In the genomic region with DNA sequence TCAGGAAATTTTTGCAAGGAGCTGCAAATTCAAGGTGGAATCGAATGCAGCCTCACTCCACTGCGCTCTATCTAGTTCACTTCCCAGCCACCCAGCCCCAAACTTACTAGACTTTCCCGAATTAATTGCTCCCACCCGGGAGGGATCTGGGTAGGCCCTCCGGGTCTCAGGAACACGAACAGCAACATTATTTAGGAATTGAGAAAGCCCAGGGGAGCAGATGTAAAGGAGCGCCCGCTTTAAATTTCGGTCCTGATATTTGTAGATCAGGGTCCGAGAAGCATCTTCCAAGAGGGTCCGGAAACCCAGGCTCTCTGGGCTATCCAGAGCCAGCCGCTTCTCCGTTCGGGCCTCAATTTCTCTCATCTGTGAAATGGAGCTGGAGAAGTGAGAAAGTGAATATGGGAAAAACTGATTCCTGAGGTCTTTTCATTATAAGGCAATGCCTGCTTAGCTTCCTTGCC, we compare ENCODE assay signal across 9 cellular contexts. TPM values are rescaled to one million over a fixed set of nuclear protein-coding genes. Genes with fewer than 3 reads are reported as not detected.
DNase-seq lines count a peak whose midpoint lies in the region; ATAC-seq and TF ChIP-seq lines count a peak whose summit lies in the region.
"Had no signal": no experiment of that assay in that cellular context is flagged by ENCODE, and none has a peak within 500 bp of the region (broad histone marks: within the 10 kb centered on the region; RNA-seq: fewer than 3 reads in every experiment).

No MANE protein-coding gene starts in this region.

- DNase-seq in fibroblast of lung (ENCODE audit: low read depth in 2 of 2) (no peak), sciatic nerve (ENCODE audit: low spot score) (no peak), MV-4-11 (lab: John Stamatoyannopoulos, UW) (no peak), NCI-H2227 treated with DMSO at 0.1 percent for 48 hours (lab: John Stamatoyannopoulos, UW) (no peak), T-helper 9 cell (no peak)

- no peak overlapping the region for H2AFZ ChIP-seq in fibroblast of lung (ENCODE audit: low read length)

- H3K4me3 ChIP-seq in fibroblast of lung (replicated peaks in 1 of 4; ENCODE audit: control extremely low read depth in 1 of 4, insufficient read depth in 1 of 4, low read depth in 3 of 4, low read length in 4 of 4): peak overlapping the region; percentile 79 to 98 (median 87)

- H3K27ac ChIP-seq in fibroblast of lung (ENCODE audit: insufficient read depth, low read length): peak overlapping the region; percentile 98

- H3K36me3 ChIP-seq in fibroblast of lung (ENCODE audit: control insufficient read depth, insufficient read depth, low read length): no peaks in the 10 kb centered on the region

- intact Hi-C loops in sciatic nerve (cut with DNase I): no loop called here

- H4K20me1 ChIP-seq in fibroblast of lung (ENCODE audit: control insufficient read depth, extremely low read depth, insufficient read depth, low read length): no peaks in the 10 kb centered on the region

- 0 out of 2 replicates have a peak, but pooled peaks have one; percentile 2 for TF ChIP-seq POLR2A in Raji (IDR thresholded peaks at IDR 0.05; ENCODE audit: insufficient read depth, low read depth, low read length)

- peaks cover 21% of the 10 kb centered on the region for H3K4me1 ChIP-seq in fibroblast of lung (ENCODE audit: control insufficient read depth, extremely low read depth, insufficient read depth, low read length)

- H3K4me2 ChIP-seq in fibroblast of lung (ENCODE audit: extremely low read depth, insufficient read depth, low read length): peak overlapping the region; percentile 82

- peaks cover 20% of the 10 kb centered on the region for H3K79me2 ChIP-seq in fibroblast of lung (ENCODE audit: control insufficient read depth, insufficient read depth, low read length)

- no peaks in the 10 kb centered on the region for H3K9me3 ChIP-seq in fibroblast of lung (ENCODE audit: control insufficient read depth, insufficient read depth, low read depth, low read length)

- H3K9ac ChIP-seq in fibroblast of lung (ENCODE audit: insufficient read depth, low read length): peak overlapping the region; percentile 98

- no peaks in the 10 kb centered on the region for H3K27me3 ChIP-seq in fibroblast of lung (ENCODE audit: control insufficient read depth, insufficient read depth, low read length)

- peak; percentile 7 for ATAC-seq in GM18907 (IDR thresholded peaks at IDR 0.05; ENCODE audit: unreplicated experiment)
- ATAC-seq in sciatic nerve: peak; percentile 3
- no peak for ATAC-seq in GM21515 (IDR thresholded peaks at IDR 0.05; ENCODE audit: unreplicated experiment)

- no peak for TF ChIP-seq CTCF in fibroblast of lung (conservative IDR thresholded peaks at IDR 0.05 in 1 of 2, IDR thresholded peaks at IDR 0.05 in 1 of 2; ENCODE audit: low read depth in 1 of 2, low read length in 2 of 2)

RNA-seq across cellular contexts. Expression of gene ID1, which starts 0.5 kb away (rescaled TPM):
- total RNA-seq in fibroblast of lung: 27.4 and 31.1 TPM in 2 replicates
- polyA plus RNA-seq in fibroblast of lung: 14.5 and 62.4 TPM in 2 replicates
- 14.5 and 72.5 TPM in 2 replicates for polyA plus RNA-seq in fibroblast of lung (2012)
- 4.3 and 12.7 TPM in 2 replicates for polyA minus RNA-seq in fibroblast of lung (ENCODE audit: low replicate concordance)
- total RNA-seq in sciatic nerve: 373 TPM

RNA-seq across cellular contexts. Expression of gene COX4I2, which starts 33.1 kb away (rescaled TPM):
- total RNA-seq in fibroblast of lung: not detected in 2 replicates
- polyA plus RNA-seq in fibroblast of lung: not detected in 2 replicates
- not detected in 2 replicates for polyA plus RNA-seq in fibroblast of lung (2012)
- polyA minus RNA-seq in fibroblast of lung (ENCODE audit: low replicate concordance): not detected in 2 replicates
- total RNA-seq in sciatic nerve: 8.3 TPM
- total RNA-seq: RPMI7951 had no signal

Comparison
In these comparisons a context has a peak if more than half of its experiments do, and no peak if none do; other contexts are left out.
1. RNA of gene ID1, which starts 0.5 kb away (total RNA-seq): 373 TPM in sciatic nerve (single experiment); 27.4 to 31.1 TPM in fibroblast of lung; every median in the first group is over 10 times any median in the second.